ENCODE assay signal across 14 cellular contexts in the genomic region with DNA sequence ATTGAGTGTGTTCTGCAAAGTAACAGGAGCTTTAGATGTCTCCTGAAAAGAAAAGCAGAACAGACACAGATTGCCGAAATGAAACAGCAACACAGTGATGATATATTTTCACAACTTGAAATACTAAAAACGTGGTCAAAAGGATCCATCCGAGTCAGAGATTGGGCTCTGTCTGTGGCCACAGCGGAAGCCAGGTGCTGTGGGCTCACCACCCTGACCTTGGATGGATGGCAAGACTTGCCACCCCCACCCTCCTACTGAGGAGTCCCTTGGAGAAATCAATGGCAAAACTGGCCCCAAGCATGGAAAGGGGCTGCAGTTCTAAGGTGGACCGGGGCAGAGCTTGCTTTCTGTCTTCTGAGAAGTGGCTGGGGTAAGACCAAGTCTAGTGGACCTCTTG. TPM values are rescaled to one million over a fixed set of nuclear protein-coding genes. Genes with fewer than 3 reads are reported as not detected.
A peak's percentile ranks its signal among the peaks of the same experiment; 100 is the strongest.
DNase-seq lines count a peak whose midpoint lies in the region; ATAC-seq and TF ChIP-seq lines count a peak whose summit lies in the region.
"Had no signal": no experiment of that assay in that cellular context is flagged by ENCODE, and none has a peak within 500 bp of the region (broad histone marks: within the 10 kb centered on the region; RNA-seq: fewer than 3 reads in every experiment).

No MANE protein-coding gene starts in this region.

- H3K9me3 Mint-ChIP-seq in activated CD4-positive, alpha-beta T cell treated with anti-CD3 and anti-CD28 coated beads for 36 hours (ENCODE audit: low read depth): no peaks in the 10 kb centered on the region
- peaks cover 13% of the 10 kb centered on the region for H3K9me3 Mint-ChIP-seq in activated CD8-positive, alpha-beta T cell treated with anti-CD3 and anti-CD28 coated beads, Interleukin-2, amount 10 ng/mL, durations not matched to agents 7 days and 5 days (ENCODE audit: insufficient read depth)
- peaks cover 11% of the 10 kb centered on the region for H3K9me3 Mint-ChIP-seq in stimulated activated memory B cell treated with anti-CD40 and anti-IgM and Interleukin-4, amounts not matched to agents 10 μg/mL and 1 μg/mL and 100 μg/mL, for 72 hours

- POLR2A ChIA-PET in activated CD4-positive, alpha-beta T cell treated with anti-CD3 and anti-CD28 coated beads for 36 hours (lab: Charles Lee): no interaction called here
- POLR2A ChIA-PET in activated CD8-positive, alpha-beta T cell treated with anti-CD3 and anti-CD28 coated beads, Interleukin-2, amount 10 ng/mL, durations not matched to agents 7 days and 5 days (lab: Charles Lee): interaction anchor here (1.5 to 3.6 kb wide), 2 partner anchors 8 to 548 kb away, joined by 4 to 28 read pairs; no protein-coding TSS in a partner anchor

- peak overlapping the region; percentile 96 for H3K27ac Mint-ChIP-seq in activated CD4-positive, alpha-beta T cell treated with anti-CD3 and anti-CD28 coated beads for 36 hours
- peak overlapping the region; percentile 98 for H3K27ac Mint-ChIP-seq in activated CD8-positive, alpha-beta T cell treated with anti-CD3 and anti-CD28 coated beads, Interleukin-2, amount 10 ng/mL, durations not matched to agents 7 days and 5 days
- H3K27ac Mint-ChIP-seq in stimulated activated memory B cell treated with anti-CD40 and anti-IgM and Interleukin-4, amounts not matched to agents 10 μg/mL and 1 μg/mL and 100 μg/mL, for 72 hours: peak overlapping the region; percentile 50
- H3K27ac Mint-ChIP-seq: progenitor cell of endocrine pancreas had no signal

- peak overlapping the region; percentile 86 for H3K4me3 Mint-ChIP-seq in activated CD4-positive, alpha-beta T cell treated with anti-CD3 and anti-CD28 coated beads for 36 hours
- peak overlapping the region; percentile 99 for H3K4me3 Mint-ChIP-seq in activated CD8-positive, alpha-beta T cell treated with anti-CD3 and anti-CD28 coated beads, Interleukin-2, amount 10 ng/mL, durations not matched to agents 7 days and 5 days
- peak overlapping the region; percentile 68 for H3K4me3 Mint-ChIP-seq in stimulated activated memory B cell treated with anti-CD40 and anti-IgM and Interleukin-4, amounts not matched to agents 10 μg/mL and 1 μg/mL and 100 μg/mL, for 72 hours

- peaks cover 64% of the 10 kb centered on the region for H3K4me1 Mint-ChIP-seq in activated CD4-positive, alpha-beta T cell treated with anti-CD3 and anti-CD28 coated beads for 36 hours
- peaks cover 63% of the 10 kb centered on the region for H3K4me1 Mint-ChIP-seq in activated CD8-positive, alpha-beta T cell treated with anti-CD3 and anti-CD28 coated beads, Interleukin-2, amount 10 ng/mL, durations not matched to agents 7 days and 5 days (ENCODE audit: low read depth)
- peaks cover 63% of the 10 kb centered on the region for H3K4me1 Mint-ChIP-seq in stimulated activated memory B cell treated with anti-CD40 and anti-IgM and Interleukin-4, amounts not matched to agents 10 μg/mL and 1 μg/mL and 100 μg/mL, for 72 hours

- ATAC-seq in activated CD4-positive, alpha-beta T cell treated with anti-CD3 and anti-CD28 coated beads for 36 hours: peak; percentile 36
- ATAC-seq in HG02798 (IDR thresholded peaks at IDR 0.05; ENCODE audit: poor library complexity, unreplicated experiment): peak; percentile 56
- ATAC-seq in activated CD8-positive, alpha-beta T cell treated with anti-CD3 and anti-CD28 coated beads, Interleukin-2, amount 10 ng/mL, durations not matched to agents 7 days and 5 days: peak; percentile 44
- peak; percentile 18 for ATAC-seq in stimulated activated memory B cell treated with anti-CD40 and anti-IgM and Interleukin-4, amounts not matched to agents 10 μg/mL and 1 μg/mL and 100 μg/mL, for 72 hours
- no peak for ATAC-seq in HG03039 (IDR thresholded peaks at IDR 0.05; ENCODE audit: unreplicated experiment)
- ATAC-seq in foreskin keratinocyte: no peak
- ATAC-seq in GM19324 (IDR thresholded peaks at IDR 0.05; ENCODE audit: low FRiP score, unreplicated experiment): no peak
- ATAC-seq: HepG2 had no signal

- no peak overlapping the region for H3K27ac ChIP-seq in foreskin keratinocyte
- H3K27ac ChIP-seq: left ventricle myocardium inferior had no signal

- CTCF ChIA-PET in activated CD4-positive, alpha-beta T cell treated with anti-CD3 and anti-CD28 coated beads for 36 hours (lab: Charles Lee): interaction anchor here (0.6 to 3.9 kb wide), 7 partner anchors 11 to 62 kb away, joined by 3 to 20 read pairs (median 3); a partner anchor contains a TSS
- CTCF ChIA-PET in activated CD8-positive, alpha-beta T cell treated with anti-CD3 and anti-CD28 coated beads, Interleukin-2, amount 10 ng/mL, durations not matched to agents 7 days and 5 days (lab: Charles Lee): interaction anchor here (0.7 to 6.9 kb wide), 6 partner anchors 8 to 184 kb away, joined by 3 to 81 read pairs (median 5); a partner anchor contains a TSS

- H3K36me3 Mint-ChIP-seq in activated CD4-positive, alpha-beta T cell treated with anti-CD3 and anti-CD28 coated beads for 36 hours (ENCODE audit: low read depth): peaks cover 21% of the 10 kb centered on the region
- peaks cover 41% of the 10 kb centered on the region for H3K36me3 Mint-ChIP-seq in activated CD8-positive, alpha-beta T cell treated with anti-CD3 and anti-CD28 coated beads, Interleukin-2, amount 10 ng/mL, durations not matched to agents 7 days and 5 days (ENCODE audit: low read depth)
- peaks cover 16% of the 10 kb centered on the region for H3K36me3 Mint-ChIP-seq in stimulated activated memory B cell treated with anti-CD40 and anti-IgM and Interleukin-4, amounts not matched to agents 10 μg/mL and 1 μg/mL and 100 μg/mL, for 72 hours

- no peak for TF ChIP-seq CTCF in foreskin keratinocyte (conservative IDR thresholded peaks at IDR 0.05)

- H3K27me3 ChIP-seq in foreskin keratinocyte: peaks cover 5% of the 10 kb centered on the region

- H3K4me1 ChIP-seq in foreskin keratinocyte: no peaks in the 10 kb centered on the region
- H3K4me1 ChIP-seq: left ventricle myocardium inferior had no signal

- intact Hi-C loops in activated CD4-positive, alpha-beta T cell treated with anti-CD3 and anti-CD28 coated beads for 36 hours (cut with DNase I, micrococcal nuclease): loop anchor here in 1 of 2 experiments (2.0 kb wide), 1 partner anchor 31 kb away; a partner anchor contains a TSS

- peak; percentile 52 for DNase-seq in activated CD4-positive, alpha-beta T cell treated with anti-CD3 and anti-CD28 coated beads for 36 hours
- DNase-seq in activated CD4-positive, alpha-beta T cell treated with anti-CD3 and anti-CD28 coated beads, Interleukin-2, amount 50 U/mL, for 1 hour: no peak
- DNase-seq in activated CD8-positive, alpha-beta T cell treated with anti-CD3 and anti-CD28 coated beads, Interleukin-2, amount 10 ng/mL, durations not matched to agents 7 days and 5 days: peak; percentile 55
- no peak for DNase-seq in foreskin keratinocyte
- DNase-seq: 8988T, DMS79, left ventricle myocardium inferior, NCI-H2029 had no signal

- H3K27me3 Mint-ChIP-seq in activated CD4-positive, alpha-beta T cell treated with anti-CD3 and anti-CD28 coated beads for 36 hours: no peaks in the 10 kb centered on the region
- H3K27me3 Mint-ChIP-seq in activated CD8-positive, alpha-beta T cell treated with anti-CD3 and anti-CD28 coated beads, Interleukin-2, amount 10 ng/mL, durations not matched to agents 7 days and 5 days (ENCODE audit: low read depth): no peaks in the 10 kb centered on the region
- H3K27me3 Mint-ChIP-seq in stimulated activated memory B cell treated with anti-CD40 and anti-IgM and Interleukin-4, amounts not matched to agents 10 μg/mL and 1 μg/mL and 100 μg/mL, for 72 hours: no peaks in the 10 kb centered on the region

RNA-seq across cellular contexts. Expression of a gene that starts 31.4 kb away (rescaled TPM):
- 1 to 10 TPM; 1.2 to 2.4 TPM for total RNA-seq in activated CD4-positive, alpha-beta T cell treated with anti-CD3 and anti-CD28 coated beads for 36 hours
- 1 to 10 TPM; 3.6 TPM for total RNA-seq in activated CD8-positive, alpha-beta T cell treated with anti-CD3 and anti-CD28 coated beads, Interleukin-2, amount 10 ng/mL, durations not matched to agents 7 days and 5 days
- 1.8 and 2.8 TPM in 2 replicates for total RNA-seq in foreskin keratinocyte
- 1.3 and 1.6 TPM in 2 replicates for polyA plus RNA-seq in foreskin keratinocyte
- total RNA-seq: HepG2 had no signal
- polyA plus RNA-seq: HepG2 had no signal

Comparison
In these comparisons a context has a peak if more than half of its experiments do, and no peak if none do; other contexts are left out.
1. DNase-seq: peak in activated CD4-positive, alpha-beta T cell treated with anti-CD3 and anti-CD28 coated beads for 36 hours (single experiment) and activated CD8-positive, alpha-beta T cell treated with anti-CD3 and anti-CD28 coated beads, Interleukin-2, amount 10 ng/mL, durations not matched to agents 7 days and 5 days (single experiment); none in activated CD4-positive, alpha-beta T cell treated with anti-CD3 and anti-CD28 coated beads, Interleukin-2, amount 50 U/mL, for 1 hour (single experiment) and foreskin keratinocyte (0 of 2).
2. ATAC-seq: peak in activated CD4-positive, alpha-beta T cell treated with anti-CD3 and anti-CD28 coated beads for 36 hours (single experiment), HG02798 (single experiment), activated CD8-positive, alpha-beta T cell treated with anti-CD3 and anti-CD28 coated beads, Interleukin-2, amount 10 ng/mL, durations not matched to agents 7 days and 5 days (single experiment) and stimulated activated memory B cell treated with anti-CD40 and anti-IgM and Interleukin-4, amounts not matched to agents 10 μg/mL and 1 μg/mL and 100 μg/mL, for 72 hours (single experiment); none in HG03039 (single experiment), foreskin keratinocyte (single experiment) and GM19324 (single experiment).
3. Peak in every context shown above with its lines, with median percentiles within 50 percentile points of each other: H3K27ac Mint-ChIP-seq and H3K4me3 Mint-ChIP-seq.